Comparison of ENCODE assay signal across 8 cellular contexts in the genomic region with DNA sequence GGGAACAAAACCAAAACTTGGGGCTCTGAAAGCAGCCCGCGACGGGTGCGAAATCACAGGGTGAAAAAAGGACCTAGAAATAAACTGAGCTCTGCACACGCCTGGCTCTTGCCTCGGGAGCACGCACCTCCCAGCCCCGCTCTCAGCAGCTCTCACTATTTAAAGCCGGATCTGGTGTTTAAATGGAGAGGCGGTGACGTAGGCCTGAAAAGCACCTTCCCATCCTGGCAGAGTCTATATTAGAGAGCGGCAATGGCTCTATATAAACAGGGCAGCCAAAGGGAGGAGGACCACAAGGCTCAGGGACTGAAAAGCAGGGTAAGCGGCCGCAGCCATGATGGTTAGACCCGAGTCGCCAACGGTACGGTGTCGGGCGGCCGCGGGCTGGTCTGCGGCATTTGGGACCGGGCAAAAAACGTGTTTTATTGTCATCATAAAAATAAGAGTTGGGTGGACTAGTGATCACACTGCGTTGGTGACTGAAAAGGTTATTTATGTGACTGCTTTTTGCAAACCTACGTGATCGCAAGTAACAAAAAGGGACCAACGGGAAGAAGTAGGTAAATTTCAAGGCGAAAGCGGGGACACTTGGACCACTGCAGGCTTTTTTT. TPM values are rescaled to one million over a fixed set of nuclear protein-coding genes. Genes with fewer than 3 reads are reported as not detected.
DNase-seq lines count a peak whose midpoint lies in the region; ATAC-seq and TF ChIP-seq lines count a peak whose summit lies in the region.

No MANE protein-coding gene starts in this region.

- peaks cover 5% of the 10 kb centered on the region for H3F3A ChIP-seq in PC-3 (ENCODE audit: low read length, unreplicated experiment)

- H3K9me3 Mint-ChIP-seq in activated T-cell treated with anti-CD3 and anti-CD28 coated beads, Interleukin-2, amount 50 U/mL, for 24 hours = peaks cover 6% of the 10 kb centered on the region

- H3K9ac ChIP-seq in PC-3 (ENCODE audit: low read length) = peak overlapping the region; percentile 97

- CTCF ChIA-PET in PC-3 (lab: Charles Lee) = interaction anchor here (0.6 kb wide), 1 partner anchor 19 kb away, joined by 4 read pairs; no protein-coding TSS in a partner anchor

- TF ChIP-seq CTCF in PC-3 (conservative IDR thresholded peaks at IDR 0.05; ENCODE audit: low read depth, low read length) (no peak), epithelial cell of proximal tubule (conservative IDR thresholded peaks at IDR 0.05; ENCODE audit: low read depth, low read length) (no peak)

- peak overlapping the region; percentile 77 for H3K4me3 ChIP-seq in Jurkat, Clone E6-1 (ENCODE audit: low read length)
- H3K4me3 ChIP-seq in PC-3 (ENCODE audit: low read length) = peak overlapping the region; percentile 97
- peak overlapping the region; percentile 89 for H3K4me3 ChIP-seq in epithelial cell of proximal tubule (ENCODE audit: low read depth, low read length)

- H3K79me2 ChIP-seq in PC-3 (ENCODE audit: low read length) = peaks cover 53% of the 10 kb centered on the region

- peaks cover 47% of the 10 kb centered on the region for H3K36me3 Mint-ChIP-seq in activated T-cell treated with anti-CD3 and anti-CD28 coated beads, Interleukin-2, amount 50 U/mL, for 24 hours (ENCODE audit: low read depth)

- TSS peak; percentile 96 for BruUV-seq in PC-3 (replicated peaks; lab: Mats Ljungman, UMichigan)

- intact Hi-C loops in PC-3 (cut with micrococcal nuclease) = loop anchor here (1.0 to 5.0 kb wide), 6 partner anchors 17 to 245 kb away; a partner anchor contains a TSS

- peak; percentile 91 for DNase-seq in DMS53 (lab: John Stamatoyannopoulos, UW)
- peak; percentile 97 for DNase-seq in Jurkat, Clone E6-1 (ENCODE audit: low read depth, low spot score)
- DNase-seq in PC-3 = peak; percentile 97
- DNase-seq in activated T-cell treated with anti-CD3 and anti-CD28 coated beads, Interleukin-2, amount 50 U/mL, for 24 hours = peak; percentile 87
- peak; percentile 74 for DNase-seq in epithelial cell of proximal tubule (ENCODE audit: low read depth)
- DNase-seq in mucosa of gallbladder (ENCODE audit: low spot score) = peak; percentile 97
- peak; percentile 59 for DNase-seq in stimulated activated CD8-positive, alpha-beta memory T cell treated with anti-CD3 and anti-CD28 coated beads, Interleukin-4, amount 100 ng/mL, for 24 hours (ENCODE audit: low read depth)

- no peaks in the 10 kb centered on the region for H4K20me1 ChIP-seq in PC-3 (ENCODE audit: low read length)

- peak overlapping the region; percentile 74 for H2AFZ ChIP-seq in PC-3 (ENCODE audit: low read length)

- H3K27ac ChIP-seq in PC-3 (ENCODE audit: low read length) = peak overlapping the region; percentile 83

- no peaks in the 10 kb centered on the region for H3K27me3 ChIP-seq in PC-3 (ENCODE audit: low read length)

- H3K9me2 ChIP-seq in PC-3 (replicated peaks; ENCODE audit: low read length) = no peaks in the 10 kb centered on the region

- H3K27me3 Mint-ChIP-seq in activated T-cell treated with anti-CD3 and anti-CD28 coated beads, Interleukin-2, amount 50 U/mL, for 24 hours = no peaks in the 10 kb centered on the region

- peaks cover 23% of the 10 kb centered on the region for H3K4me1 ChIP-seq in PC-3 (ENCODE audit: insufficient read depth, low read length)

- peaks cover 46% of the 10 kb centered on the region for H3K4me1 Mint-ChIP-seq in activated T-cell treated with anti-CD3 and anti-CD28 coated beads, Interleukin-2, amount 50 U/mL, for 24 hours (ENCODE audit: low read depth)

- peak; percentile 62 for ATAC-seq in GM21717 (IDR thresholded peaks at IDR 0.05; ENCODE audit: unreplicated experiment)
- peak; percentile 72 for ATAC-seq in PC-3

- POLR2A ChIA-PET in PC-3 (lab: Charles Lee; ENCODE audit: unreplicated experiment) = interaction anchor here (0.5 to 0.9 kb wide), 4 partner anchors 49 to 1778 kb away, joined by 3 to 24 read pairs (median 8); a partner anchor contains a TSS

- peak overlapping the region; percentile 99 for H3K4me3 Mint-ChIP-seq in activated T-cell treated with anti-CD3 and anti-CD28 coated beads, Interleukin-2, amount 50 U/mL, for 24 hours

- H3K27ac Mint-ChIP-seq in activated T-cell treated with anti-CD3 and anti-CD28 coated beads, Interleukin-2, amount 50 U/mL, for 24 hours = peak overlapping the region; percentile 99

- no peaks in the 10 kb centered on the region for H3K9me3 ChIP-seq in PC-3 (ENCODE audit: low read length)

- peak overlapping the region; percentile 92 for H3K4me2 ChIP-seq in PC-3 (ENCODE audit: low read length)

- peaks cover 8% of the 10 kb centered on the region; the same call in 1 of the 2 replicates for H3K36me3 ChIP-seq in PC-3 (ENCODE audit: low read depth, low read length)

RNA-seq across cellular contexts. Expression of a gene that starts 1.4 kb away (rescaled TPM):
- 8.0 TPM for polyA plus RNA-seq in Jurkat, Clone E6-1 (2012; ENCODE audit: insufficient read depth, insufficient read length)
- 20.7 and 24.4 TPM in 2 replicates for total RNA-seq in PC-3 (2014; rRNA removed)
- 9.5 and 13.4 TPM in 2 replicates for total RNA-seq in epithelial cell of proximal tubule
- 23.3 TPM for total RNA-seq in mucosa of gallbladder

Comparison
In these comparisons a context has a peak if more than half of its experiments do, and no peak if none do; other contexts are left out.
1. Peak in every context shown above with its lines: DNase-seq, ATAC-seq, H3K4me3 ChIP-seq and H3K27ac ChIP-seq.